Comparison of ENCODE assay signal across 1 cellular context in the genomic region with DNA sequence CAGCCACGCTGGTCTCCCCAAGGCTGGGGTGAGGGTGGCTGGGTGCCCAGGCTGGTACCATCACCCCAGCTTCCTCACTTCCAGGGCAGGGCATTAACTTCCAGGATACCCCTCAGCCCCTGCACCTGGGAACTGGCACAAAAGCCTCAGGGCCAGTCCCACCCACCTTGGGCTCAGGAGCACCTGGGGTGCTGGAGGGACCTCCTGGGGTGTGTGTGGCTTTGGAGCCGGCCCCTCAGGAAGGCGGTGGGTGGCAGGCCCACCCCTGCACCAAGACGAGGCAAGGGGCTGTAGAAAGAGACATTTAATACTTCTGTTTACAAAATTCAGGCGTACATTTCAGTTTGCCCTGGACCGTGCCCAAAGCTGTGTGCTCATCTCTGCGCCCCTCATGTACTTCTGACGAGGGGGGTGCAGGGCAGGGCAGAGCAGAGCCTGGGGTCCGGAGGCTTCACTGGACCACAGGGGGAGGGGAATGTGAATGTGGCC.
A peak's percentile ranks its signal among the peaks of the same experiment; 100 is the strongest.
TF ChIP-seq lines count a peak whose summit lies in the region.

No MANE protein-coding gene starts in this region.

TF ChIP-seq in HEK293, 187 proteins besides CTCF, POLR2A, EP300 and RAD21 (continued from another document):
- TF ChIP-seq PATZ1 (tag by site-specific recombination; IDR thresholded peaks at IDR 0.05) = no peak
- no peak for TF ChIP-seq ZNF366 (tag by site-specific recombination; conservative IDR thresholded peaks at IDR 0.05)
- TF ChIP-seq ZBTB20 (tag by site-specific recombination; IDR thresholded peaks at IDR 0.05) = peak; percentile 73
- no peak for TF ChIP-seq ZNF654 (tag by site-specific recombination; IDR thresholded peaks at IDR 0.05; ENCODE audit: low read depth)
- no peak for TF ChIP-seq YY2 (tag by site-specific recombination; IDR thresholded peaks at IDR 0.05)
- TF ChIP-seq, protein P1, sequence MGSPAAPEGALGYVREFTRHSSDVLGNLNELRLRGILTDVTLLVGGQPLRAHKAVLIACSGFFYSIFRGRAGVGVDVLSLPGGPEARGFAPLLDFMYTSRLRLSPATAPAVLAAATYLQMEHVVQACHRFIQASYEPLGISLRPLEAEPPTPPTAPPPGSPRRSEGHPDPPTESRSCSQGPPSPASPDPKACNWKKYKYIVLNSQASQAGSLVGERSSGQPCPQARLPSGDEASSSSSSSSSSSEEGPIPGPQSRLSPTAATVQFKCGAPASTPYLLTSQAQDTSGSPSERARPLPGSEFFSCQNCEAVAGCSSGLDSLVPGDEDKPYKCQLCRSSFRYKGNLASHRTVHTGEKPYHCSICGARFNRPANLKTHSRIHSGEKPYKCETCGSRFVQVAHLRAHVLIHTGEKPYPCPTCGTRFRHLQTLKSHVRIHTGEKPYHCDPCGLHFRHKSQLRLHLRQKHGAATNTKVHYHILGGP (tag by site-specific recombination; IDR thresholded peaks at IDR 0.05) = no peak
